In genomic region chr3:71128951-71129350, GRCh38 we compare ENCODE assay signal across 9 cellular contexts.
DNase-seq lines count a peak whose midpoint lies in the region; ATAC-seq and TF ChIP-seq lines count a peak whose summit lies in the region.
"Had no signal": no experiment of that assay in that cellular context is flagged by ENCODE, and none has a peak within 500 bp of the region (broad histone marks: within the 10 kb centered on the region; RNA-seq: fewer than 3 reads in every experiment).

No MANE protein-coding gene starts in this region.

- peak overlapping the region; percentile 85 to 91 (median 91) for H3K27ac ChIP-seq in thyroid gland
- no peak overlapping the region for H3K27ac ChIP-seq in GM23248

- no peaks in the 10 kb centered on the region for H3K9me3 Mint-ChIP-seq in activated T-cell treated with anti-CD3 and anti-CD28 coated beads, Interleukin-2, amount 50 U/mL, for 24 hours

- H3K9ac ChIP-seq in GM23248: no peak overlapping the region

- TF ChIP-seq CTCF in thyroid gland (IDR thresholded peaks at IDR 0.05): no peak

- H3K4me3 ChIP-seq in thyroid gland (replicated peaks in 1 of 3): peak overlapping the region in 2 of 3 donors; percentile 38 to 47
- no peak overlapping the region for H3K4me3 ChIP-seq in GM23248

- no peaks in the 10 kb centered on the region for H3K9me2 ChIP-seq in GM23248 (ENCODE audit: insufficient read depth)

- H3K27me3 Mint-ChIP-seq in activated T-cell treated with anti-CD3 and anti-CD28 coated beads, Interleukin-2, amount 50 U/mL, for 24 hours: no peaks in the 10 kb centered on the region

- H3K4me3 Mint-ChIP-seq in activated T-cell treated with anti-CD3 and anti-CD28 coated beads, Interleukin-2, amount 50 U/mL, for 24 hours: peak overlapping the region; percentile 88

- H2AFZ ChIP-seq in GM23248: no peak overlapping the region

- no peaks in the 10 kb centered on the region for H3K79me2 ChIP-seq in GM23248 (ENCODE audit: insufficient read depth)

- TF ChIP-seq POLR2A in thyroid gland (IDR thresholded peaks at IDR 0.05): no peak

- no peaks in the 10 kb centered on the region for H3K27me3 ChIP-seq in thyroid gland
- H3K27me3 ChIP-seq in GM23248 (replicated peaks; ENCODE audit: insufficient read depth): no peaks in the 10 kb centered on the region

- no peak for DNase-seq in activated T-cell treated with anti-CD3 and anti-CD28 coated beads, Interleukin-2, amount 50 U/mL, for 24 hours
- DNase-seq in activated T-cell treated with anti-CD3 and anti-CD28 coated beads for 4 hours: no peak
- DNase-seq in amniotic epithelial cell (ENCODE audit: low read depth): peak; percentile 27
- DNase-seq in lung microvascular endothelial cell (ENCODE audit: low read depth in 2 of 2): peak; percentile 54 to 91
- no peak for DNase-seq in thyroid gland
- no peak for DNase-seq in H4 (ENCODE audit: low spot score)
- no peak for DNase-seq in GM23248
- DNase-seq: EL had no signal

- H3K27ac Mint-ChIP-seq in activated T-cell treated with anti-CD3 and anti-CD28 coated beads, Interleukin-2, amount 50 U/mL, for 24 hours: peak overlapping the region; percentile 96

- H3K36me3 Mint-ChIP-seq in activated T-cell treated with anti-CD3 and anti-CD28 coated beads, Interleukin-2, amount 50 U/mL, for 24 hours (ENCODE audit: low read depth): peaks cover 59% of the 10 kb centered on the region

- no peaks in the 10 kb centered on the region for H4K20me1 ChIP-seq in GM23248 (ENCODE audit: insufficient read depth)

- peaks cover 77% of the 10 kb centered on the region for H3K4me1 Mint-ChIP-seq in activated T-cell treated with anti-CD3 and anti-CD28 coated beads, Interleukin-2, amount 50 U/mL, for 24 hours (ENCODE audit: low read depth)

- H3K36me3 ChIP-seq in thyroid gland (no peaks in the 10 kb centered on the region), GM23248 (ENCODE audit: low read depth) (no peaks in the 10 kb centered on the region)

- WGBS in thyroid gland, 2 donors: 14 to 22% methylated on average over 6 of the region's 6 CpGs
- WGBS in GM23248 (ENCODE audit: low coverage in 1 of 2, low lambda C conversion rate in 2 of 2, missing lambda C conversion rate in 2 of 2), 2 experiments: 87 to 94% methylated on average over 6 of the region's 6 CpGs

- H3K4me2 ChIP-seq in GM23248 (ENCODE audit: unreplicated experiment): no peak overlapping the region

- no peaks in the 10 kb centered on the region for H3F3A ChIP-seq in GM23248 (ENCODE audit: insufficient read depth)

- intact Hi-C loops in thyroid gland (cut with DNase I): no loop called here

- ATAC-seq in esophagus mucosa: no peak

- in situ Hi-C loops in GM23248 (cut with MboI): no loop called here

- H3K4me1 ChIP-seq in thyroid gland (peaks cover 40 to 57% of the 10 kb centered on the region in 2 donors), GM23248 (ENCODE audit: insufficient read depth) (0 out of 2 replicates have a peak, but pooled peaks cover 8% of the 10 kb centered on the region)

- H3K9me3 ChIP-seq in thyroid gland (no peaks in the 10 kb centered on the region), GM23248 (ENCODE audit: low read depth) (no peaks in the 10 kb centered on the region)

Comparison
In these comparisons a context has a peak if more than half of its experiments do, and no peak if none do; other contexts are left out.
1. DNase-seq: peak in amniotic epithelial cell (single experiment) and lung microvascular endothelial cell (2 of 2); none in activated T-cell treated with anti-CD3 and anti-CD28 coated beads, Interleukin-2, amount 50 U/mL, for 24 hours (single experiment), activated T-cell treated with anti-CD3 and anti-CD28 coated beads for 4 hours (single experiment), thyroid gland (0 of 2), H4 (single experiment) and GM23248 (single experiment).